ENCODE assay signal across 13 cellular contexts in the genomic region with DNA sequence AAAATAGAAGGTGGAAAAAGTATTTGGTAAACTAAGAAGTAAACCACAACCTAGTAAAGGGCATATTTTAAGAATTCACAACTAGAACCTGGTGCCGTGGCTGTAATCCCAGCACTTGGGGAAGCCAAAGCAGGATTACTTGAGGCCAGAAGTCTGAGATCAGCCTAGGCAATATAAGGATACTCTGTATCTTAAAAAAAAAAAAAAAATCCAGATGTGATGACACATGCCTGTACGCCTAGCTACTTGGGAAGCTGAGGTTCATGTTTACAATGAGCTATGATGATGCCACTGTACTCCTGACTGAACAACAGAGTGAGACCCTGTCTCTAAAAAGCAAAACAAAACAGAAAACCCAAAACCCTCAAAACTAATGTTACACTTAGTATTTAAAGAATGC.
"Had no signal": no experiment of that assay in that cellular context is flagged by ENCODE, and none has a peak within 500 bp of the region (broad histone marks: within the 10 kb centered on the region; RNA-seq: fewer than 3 reads in every experiment).

No MANE protein-coding gene starts in this region.

- H3K27me3 ChIP-seq: esophagus muscularis mucosa, gastrocnemius medialis, heart right ventricle, neural progenitor cell, pancreas, testis had no signal

- DNase-seq: activated CD4-positive, alpha-beta T cell treated with anti-CD3 and anti-CD28 coated beads for 4 hours; activated CD8-positive, alpha-beta T cell treated with anti-CD3 and anti-CD28 coated beads, Interleukin-2, amount 10 ng/mL, durations not matched to agents 7 days and 5 days; activated naive CD4-positive, alpha-beta T cell treated with anti-CD3 and anti-CD28 coated beads for 36 hours; cerebellar nuclear complex; gastrocnemius medialis; heart right ventricle; kidney; pancreas; stimulated activated CD4-positive, alpha-beta T cell treated with anti-CD3 and anti-CD28 coated beads, Interleukin-4, amount 100 ng/mL, for 1 hour; testis had no signal

- H3K27ac Mint-ChIP-seq: activated CD8-positive, alpha-beta T cell treated with anti-CD3 and anti-CD28 coated beads, Interleukin-2, amount 10 ng/mL, durations not matched to agents 7 days and 5 days; activated naive CD4-positive, alpha-beta T cell treated with anti-CD3 and anti-CD28 coated beads for 36 hours; neural progenitor cell; stimulated activated naive CD8-positive, alpha-beta T cell treated with anti-CD3 and anti-CD28 coated beads, Interleukin-15, Interleukin-2, amounts not matched to agents 100 ng/mL and 50 ng/mL, for 24 hours had no signal

- H3K4me1 Mint-ChIP-seq: neural progenitor cell had no signal

- H3K36me3 ChIP-seq: gastrocnemius medialis, pancreas had no signal

- H3K4me3 Mint-ChIP-seq: activated CD8-positive, alpha-beta T cell treated with anti-CD3 and anti-CD28 coated beads, Interleukin-2, amount 10 ng/mL, durations not matched to agents 7 days and 5 days; activated naive CD4-positive, alpha-beta T cell treated with anti-CD3 and anti-CD28 coated beads for 36 hours; neural progenitor cell; stimulated activated naive CD8-positive, alpha-beta T cell treated with anti-CD3 and anti-CD28 coated beads, Interleukin-15, Interleukin-2, amounts not matched to agents 100 ng/mL and 50 ng/mL, for 24 hours had no signal

- H3K4me3 ChIP-seq: esophagus muscularis mucosa, gastrocnemius medialis, heart right ventricle, neural progenitor cell, pancreas, testis had no signal

- H3K9me3 ChIP-seq: esophagus muscularis mucosa, gastrocnemius medialis, heart right ventricle, pancreas, testis had no signal

- H3K9me3 Mint-ChIP-seq: stimulated activated naive CD8-positive, alpha-beta T cell treated with anti-CD3 and anti-CD28 coated beads, Interleukin-15, Interleukin-2, amounts not matched to agents 100 ng/mL and 50 ng/mL, for 24 hours had no signal

- H3K27me3 Mint-ChIP-seq: stimulated activated naive CD8-positive, alpha-beta T cell treated with anti-CD3 and anti-CD28 coated beads, Interleukin-15, Interleukin-2, amounts not matched to agents 100 ng/mL and 50 ng/mL, for 24 hours had no signal

- ATAC-seq: activated CD8-positive, alpha-beta T cell treated with anti-CD3 and anti-CD28 coated beads, Interleukin-2, amount 10 ng/mL, durations not matched to agents 7 days and 5 days; gastrocnemius medialis; heart right ventricle; pancreas had no signal

- H3K4me1 ChIP-seq: esophagus muscularis mucosa, gastrocnemius medialis, heart right ventricle, neural progenitor cell, pancreas, testis had no signal

- H3K27ac ChIP-seq: esophagus muscularis mucosa, gastrocnemius medialis, heart right ventricle, neural progenitor cell, pancreas, testis had no signal
